29 cellular contexts compared by ENCODE assay signal in the genomic region with DNA sequence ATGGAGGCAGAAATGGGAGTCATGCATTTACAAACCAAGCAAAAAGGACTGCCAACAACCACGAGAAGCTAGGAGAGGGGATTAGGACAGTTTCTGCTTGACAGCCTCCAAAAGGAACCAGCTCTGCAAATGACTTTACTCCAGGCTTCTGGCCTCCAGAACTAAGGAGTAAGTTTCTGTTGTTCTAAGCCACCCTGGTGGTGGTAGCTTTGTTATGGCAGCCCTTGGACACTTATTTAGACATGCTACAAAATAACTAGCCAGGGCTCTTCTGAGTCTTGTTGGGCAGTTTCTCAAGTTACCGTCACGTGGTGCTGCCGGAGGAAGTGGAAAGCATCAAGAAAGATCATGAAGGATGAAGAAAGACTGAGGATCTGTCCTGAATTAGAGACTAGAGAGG.
"Had no signal": no experiment of that assay in that cellular context is flagged by ENCODE, and none has a peak within 500 bp of the region (broad histone marks: within the 10 kb centered on the region; RNA-seq: fewer than 3 reads in every experiment).

No MANE protein-coding gene starts in this region.

- H3K27me3 Mint-ChIP-seq: natural killer cell treated with Interleukin-12 subunit alpha and Interleukin-12 subunit beta and Interleukin-15 and Interleukin-18, amount 100 ng/mL, for 72 hours; stimulated activated naive B cell treated with anti-CD40 and anti-IgM and Interleukin-4, amounts not matched to agents 10 μg/mL and 1 μg/mL and 100 μg/mL, for 72 hours had no signal

- H3K4me1 Mint-ChIP-seq: mesothelial cell of epicardium; naive thymus-derived CD4-positive, alpha-beta T cell; neural crest cell; stimulated activated naive B cell treated with anti-CD40 and anti-IgM and Interleukin-4, amounts not matched to agents 10 μg/mL and 1 μg/mL and 100 μg/mL, for 72 hours had no signal

- DNase-seq: hippocampal formation; kidney; left colon; left ventricle myocardium inferior; mesendoderm; naive thymus-derived CD4-positive, alpha-beta T cell; occipital lobe; ovary; posterior cingulate gyrus; retina; right cardiac atrium; stimulated activated CD4-positive, alpha-beta T cell treated with anti-CD3 and anti-CD28 coated beads, Interleukin-12 subunit alpha, Interleukin-12 subunit beta, amount 100 ng/mL, for 4 hours; stimulated activated CD4-positive, alpha-beta T cell treated with anti-CD3 and anti-CD28 coated beads, Interleukin-15, amount 100 ng/mL, for 24 hours; stimulated activated CD4-positive, alpha-beta T cell treated with anti-CD3 and anti-CD28 coated beads, Interleukin-2, amount 100 ng/mL, for 24 hours; stimulated activated CD4-positive, alpha-beta T cell treated with anti-CD3 and anti-CD28 coated beads, Interleukin-4, amount 100 ng/mL, for 1 hour; stimulated activated naive B cell treated with anti-CD40 and anti-IgM and Interleukin-4, amounts not matched to agents 10 μg/mL and 1 μg/mL and 100 μg/mL, for 72 hours; stimulated activated naive CD8-positive, alpha-beta T cell treated with anti-CD3 and anti-CD28 coated beads, Interleukin-15, Interleukin-2, amounts not matched to agents 100 U/mL and 50 U/mL, for 24 hours; stomach; testis; thyroid gland; transverse colon; upper lobe of right lung had no signal

- H3K27ac ChIP-seq: left ventricle myocardium inferior, neutrophil, ovary, prostate gland, skin epidermis, stomach, testis, thyroid gland, transverse colon, upper lobe of right lung had no signal

- H3K9me3 Mint-ChIP-seq: mesothelial cell of epicardium had no signal

- H3K36me3 Mint-ChIP-seq: mesothelial cell of epicardium; naive thymus-derived CD4-positive, alpha-beta T cell; natural killer cell treated with Interleukin-12 subunit alpha and Interleukin-12 subunit beta and Interleukin-15 and Interleukin-18, amount 100 ng/mL, for 72 hours; stimulated activated naive B cell treated with anti-CD40 and anti-IgM and Interleukin-4, amounts not matched to agents 10 μg/mL and 1 μg/mL and 100 μg/mL, for 72 hours had no signal

- H3K27ac Mint-ChIP-seq: mesothelial cell of epicardium; naive thymus-derived CD4-positive, alpha-beta T cell; natural killer cell treated with Interleukin-12 subunit alpha and Interleukin-12 subunit beta and Interleukin-15 and Interleukin-18, amount 100 ng/mL, for 72 hours; stimulated activated naive B cell treated with anti-CD40 and anti-IgM and Interleukin-4, amounts not matched to agents 10 μg/mL and 1 μg/mL and 100 μg/mL, for 72 hours had no signal

- ATAC-seq: left colon; naive thymus-derived CD4-positive, alpha-beta T cell; natural killer cell treated with Interleukin-12 subunit alpha and Interleukin-12 subunit beta and Interleukin-15 and Interleukin-18, amount 100 ng/mL, for 72 hours; right cardiac atrium; sciatic nerve; stimulated activated naive B cell treated with anti-CD40 and anti-IgM and Interleukin-4, amounts not matched to agents 10 μg/mL and 1 μg/mL and 100 μg/mL, for 72 hours; stimulated activated naive CD8-positive, alpha-beta T cell treated with anti-CD3 and anti-CD28 coated beads, Interleukin-15, Interleukin-2, amounts not matched to agents 100 U/mL and 50 U/mL, for 24 hours; upper lobe of right lung had no signal

- H3K4me3 Mint-ChIP-seq: mesothelial cell of epicardium; naive thymus-derived CD4-positive, alpha-beta T cell; natural killer cell treated with Interleukin-12 subunit alpha and Interleukin-12 subunit beta and Interleukin-15 and Interleukin-18, amount 100 ng/mL, for 72 hours; neural crest cell; stimulated activated naive B cell treated with anti-CD40 and anti-IgM and Interleukin-4, amounts not matched to agents 10 μg/mL and 1 μg/mL and 100 μg/mL, for 72 hours had no signal
